In the genomic region with DNA sequence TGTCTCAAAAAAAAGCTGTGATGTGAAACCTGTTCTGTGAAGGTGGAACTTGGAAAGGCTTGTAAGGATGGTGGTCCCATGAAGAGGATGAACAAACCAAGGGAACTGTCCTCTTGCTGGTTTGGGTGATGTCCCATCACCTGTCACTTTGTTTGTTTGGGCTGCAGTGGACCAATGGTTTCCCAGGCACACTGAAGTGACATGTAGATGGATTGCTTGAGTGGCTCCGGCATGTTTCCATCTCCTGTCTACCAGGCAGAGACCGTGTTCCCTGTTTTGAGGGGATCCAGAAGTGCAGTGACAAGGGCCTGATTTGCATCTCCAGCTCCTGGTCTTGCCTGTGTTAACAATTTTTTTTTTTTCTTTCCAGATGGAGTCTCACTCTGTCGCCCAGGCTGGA, we compare ENCODE assay signal across 23 cellular contexts.
"Had no signal": no experiment of that assay in that cellular context is flagged by ENCODE, and none has a peak within 500 bp of the region (broad histone marks: within the 10 kb centered on the region; RNA-seq: fewer than 3 reads in every experiment).

No MANE protein-coding gene starts in this region.

- H3K27ac Mint-ChIP-seq: naive thymus-derived CD4-positive, alpha-beta T cell; natural killer cell treated with Interleukin-12 subunit alpha and Interleukin-12 subunit beta and Interleukin-15 and Interleukin-18, amount 100 ng/mL, for 72 hours; stimulated activated naive B cell treated with anti-CD40 and anti-IgM and Interleukin-4, amounts not matched to agents 10 μg/mL and 1 μg/mL and 100 μg/mL, for 72 hours had no signal

- H3K4me1 ChIP-seq: left ventricle myocardium inferior, testis, vagina had no signal

- H3K27me3 ChIP-seq: ovary, right atrium auricular region, stomach, testis, thyroid gland, transverse colon, upper lobe of left lung, vagina had no signal

- H3K36me3 Mint-ChIP-seq: naive thymus-derived CD4-positive, alpha-beta T cell; natural killer cell treated with Interleukin-12 subunit alpha and Interleukin-12 subunit beta and Interleukin-15 and Interleukin-18, amount 100 ng/mL, for 72 hours; stimulated activated naive B cell treated with anti-CD40 and anti-IgM and Interleukin-4, amounts not matched to agents 10 μg/mL and 1 μg/mL and 100 μg/mL, for 72 hours had no signal

- H3K36me3 ChIP-seq: left ventricle myocardium inferior, ovary, right atrium auricular region, stomach, thyroid gland, transverse colon, upper lobe of left lung, vagina had no signal

- H3K9me3 ChIP-seq: left ventricle myocardium inferior, mucosa of descending colon, ovary, right atrium auricular region, stomach, testis, thyroid gland, transverse colon, upper lobe of left lung, vagina had no signal

- ATAC-seq: mucosa of descending colon; naive thymus-derived CD4-positive, alpha-beta T cell; natural killer cell treated with Interleukin-12 subunit alpha and Interleukin-12 subunit beta and Interleukin-15 and Interleukin-18, amount 100 ng/mL, for 72 hours; sciatic nerve; stimulated activated naive B cell treated with anti-CD40 and anti-IgM and Interleukin-4, amounts not matched to agents 10 μg/mL and 1 μg/mL and 100 μg/mL, for 72 hours; stimulated activated naive CD8-positive, alpha-beta T cell treated with anti-CD3 and anti-CD28 coated beads, Interleukin-15, Interleukin-2, amounts not matched to agents 100 U/mL and 50 U/mL, for 24 hours had no signal

- H3K9me3 Mint-ChIP-seq: naive thymus-derived CD4-positive, alpha-beta T cell; natural killer cell treated with Interleukin-12 subunit alpha and Interleukin-12 subunit beta and Interleukin-15 and Interleukin-18, amount 100 ng/mL, for 72 hours; stimulated activated naive B cell treated with anti-CD40 and anti-IgM and Interleukin-4, amounts not matched to agents 10 μg/mL and 1 μg/mL and 100 μg/mL, for 72 hours had no signal

- DNase-seq: islet precursor cell; left ventricle myocardium inferior; midbrain; mucosa of descending colon; naive thymus-derived CD4-positive, alpha-beta T cell; ovary; stimulated activated CD4-positive, alpha-beta T cell treated with anti-CD3 and anti-CD28 coated beads, Interleukin-12 subunit alpha, Interleukin-12 subunit beta, amount 100 ng/mL, for 4 hours; stimulated activated CD4-positive, alpha-beta T cell treated with anti-CD3 and anti-CD28 coated beads, Interleukin-15, amount 100 ng/mL, for 24 hours; stimulated activated CD4-positive, alpha-beta T cell treated with anti-CD3 and anti-CD28 coated beads, Interleukin-2, amount 100 ng/mL, for 24 hours; stimulated activated CD4-positive, alpha-beta T cell treated with anti-CD3 and anti-CD28 coated beads, Interleukin-4, amount 100 ng/mL, for 1 hour; stimulated activated naive B cell treated with anti-CD40 and anti-IgM and Interleukin-4, amounts not matched to agents 10 μg/mL and 1 μg/mL and 100 μg/mL, for 72 hours; stimulated activated naive CD8-positive, alpha-beta T cell treated with anti-CD3 and anti-CD28 coated beads, Interleukin-15, Interleukin-2, amounts not matched to agents 100 U/mL and 50 U/mL, for 24 hours; stomach; testis; thyroid gland; transverse colon; upper lobe of left lung had no signal

- H3K27ac ChIP-seq: left ventricle myocardium inferior, ovary, skin epidermis, testis, transverse colon, vagina had no signal

- H3K4me3 ChIP-seq: left ventricle myocardium inferior, lung, mucosa of descending colon, ovary, right atrium auricular region, skin epidermis, stomach, testis, thyroid gland, transverse colon, upper lobe of left lung, vagina had no signal
